In the genomic region with DNA sequence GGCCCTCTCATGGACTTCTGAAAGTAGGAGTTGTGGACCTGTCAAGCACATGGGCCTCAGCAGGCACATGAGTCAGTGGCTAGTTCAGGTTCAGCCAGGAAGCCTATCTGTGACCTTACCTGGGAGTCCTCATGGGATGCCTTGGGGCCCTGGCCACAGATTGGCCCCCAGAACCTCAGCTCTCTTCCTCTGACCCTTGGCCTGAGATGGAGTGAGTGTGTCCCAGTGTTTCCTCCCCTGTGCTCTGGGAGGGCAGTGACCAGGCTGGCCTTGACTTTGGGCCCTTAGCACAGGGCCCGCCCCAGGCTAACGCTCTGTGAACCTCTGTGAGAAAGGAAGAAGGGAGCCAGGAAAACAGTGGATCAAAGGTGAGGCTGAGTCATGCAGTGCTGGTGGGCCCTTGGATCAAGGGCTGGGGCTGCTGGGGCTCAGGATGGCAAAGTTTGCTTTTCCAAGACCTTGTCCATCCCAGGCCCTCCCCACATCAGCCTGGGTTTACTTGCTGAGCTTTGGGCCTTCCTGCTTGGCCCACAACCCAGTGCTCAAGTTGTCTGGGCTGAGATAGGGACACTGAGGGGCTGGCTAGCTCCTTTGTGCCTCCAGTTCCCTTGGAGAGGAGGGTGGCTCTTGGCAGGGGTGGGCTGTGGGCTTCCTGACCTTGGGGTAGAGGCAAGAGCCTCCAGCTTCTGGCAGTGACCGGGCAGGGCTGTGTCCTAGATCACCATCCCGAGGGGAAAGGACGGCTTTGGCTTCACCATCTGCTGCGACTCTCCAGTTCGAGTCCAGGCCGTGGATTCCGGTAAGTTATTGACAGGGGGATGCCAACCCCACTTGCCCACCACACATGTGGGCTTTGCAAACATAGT, we compare ENCODE assay signal across 1 cellular context.
A peak's percentile ranks its signal among the peaks of the same experiment; 100 is the strongest.
TF ChIP-seq lines count a peak whose summit lies in the region.

No MANE protein-coding gene starts in this region.

TF ChIP-seq in HepG2, 621 proteins besides CTCF, POLR2A, EP300 and RAD21 (continued from another document and continues in another):
- TF ChIP-seq, protein P1, sequence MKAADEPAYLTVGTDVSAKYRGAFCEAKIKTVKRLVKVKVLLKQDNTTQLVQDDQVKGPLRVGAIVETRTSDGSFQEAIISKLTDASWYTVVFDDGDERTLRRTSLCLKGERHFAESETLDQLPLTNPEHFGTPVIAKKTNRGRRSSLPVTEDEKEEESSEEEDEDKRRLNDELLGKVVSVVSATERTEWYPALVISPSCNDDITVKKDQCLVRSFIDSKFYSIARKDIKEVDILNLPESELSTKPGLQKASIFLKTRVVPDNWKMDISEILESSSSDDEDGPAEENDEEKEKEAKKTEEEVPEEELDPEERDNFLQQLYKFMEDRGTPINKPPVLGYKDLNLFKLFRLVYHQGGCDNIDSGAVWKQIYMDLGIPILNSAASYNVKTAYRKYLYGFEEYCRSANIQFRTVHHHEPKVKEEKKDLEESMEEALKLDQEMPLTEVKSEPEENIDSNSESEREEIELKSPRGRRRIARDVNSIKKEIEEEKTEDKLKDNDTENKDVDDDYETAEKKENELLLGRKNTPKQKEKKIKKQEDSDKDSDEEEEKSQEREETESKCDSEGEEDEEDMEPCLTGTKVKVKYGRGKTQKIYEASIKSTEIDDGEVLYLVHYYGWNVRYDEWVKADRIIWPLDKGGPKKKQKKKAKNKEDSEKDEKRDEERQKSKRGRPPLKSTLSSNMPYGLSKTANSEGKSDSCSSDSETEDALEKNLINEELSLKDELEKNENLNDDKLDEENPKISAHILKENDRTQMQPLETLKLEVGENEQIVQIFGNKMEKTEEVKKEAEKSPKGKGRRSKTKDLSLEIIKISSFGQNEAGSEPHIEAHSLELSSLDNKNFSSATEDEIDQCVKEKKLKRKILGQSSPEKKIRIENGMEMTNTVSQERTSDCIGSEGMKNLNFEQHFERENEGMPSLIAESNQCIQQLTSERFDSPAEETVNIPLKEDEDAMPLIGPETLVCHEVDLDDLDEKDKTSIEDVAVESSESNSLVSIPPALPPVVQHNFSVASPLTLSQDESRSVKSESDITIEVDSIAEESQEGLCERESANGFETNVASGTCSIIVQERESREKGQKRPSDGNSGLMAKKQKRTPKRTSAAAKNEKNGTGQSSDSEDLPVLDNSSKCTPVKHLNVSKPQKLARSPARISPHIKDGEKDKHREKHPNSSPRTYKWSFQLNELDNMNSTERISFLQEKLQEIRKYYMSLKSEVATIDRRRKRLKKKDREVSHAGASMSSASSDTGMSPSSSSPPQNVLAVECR (CRISPR knock-in tag; IDR thresholded peaks at IDR 0.05; ENCODE audit: borderline replicate concordance) = peak; percentile 88; the same call in 1 of the 2 replicates
- TF ChIP-seq RFX3 (CRISPR knock-in tag; IDR thresholded peaks at IDR 0.05) (no peak), ZNF549 (CRISPR knock-in tag; IDR thresholded peaks at IDR 0.05) (no peak), TMF1 (CRISPR knock-in tag; IDR thresholded peaks at IDR 0.05; ENCODE audit: low read depth) (no peak; the same call in none of the 2 replicates), ZNF274 (CRISPR knock-in tag; IDR thresholded peaks at IDR 0.05) (0 out of 2 replicates have a peak, but pooled peaks have one; percentile 49), ZNF292 (CRISPR knock-in tag; IDR thresholded peaks at IDR 0.05; ENCODE audit: borderline replicate concordance, low read depth) (peak; percentile 85; the same call in 1 of the 2 replicates), ZNF383 (CRISPR knock-in tag; IDR thresholded peaks at IDR 0.05; ENCODE audit: borderline replicate concordance) (peak; percentile 82; the same call in 1 of the 2 replicates), CCDC6 (CRISPR knock-in tag; IDR thresholded peaks at IDR 0.05) (peak; percentile 80), MATR3 (CRISPR knock-in tag; IDR thresholded peaks at IDR 0.05) (no peak), SYNCRIP (IDR thresholded peaks at IDR 0.05; ENCODE audit: insufficient read depth, low read depth, low read length) (no peak), TGIF2 (CRISPR knock-in tag; IDR thresholded peaks at IDR 0.05) (peak; percentile 79; the same call in 1 of the 2 replicates), STAT5B (CRISPR knock-in tag; IDR thresholded peaks at IDR 0.05) (no peak)
- TF ChIP-seq, protein P2, sequence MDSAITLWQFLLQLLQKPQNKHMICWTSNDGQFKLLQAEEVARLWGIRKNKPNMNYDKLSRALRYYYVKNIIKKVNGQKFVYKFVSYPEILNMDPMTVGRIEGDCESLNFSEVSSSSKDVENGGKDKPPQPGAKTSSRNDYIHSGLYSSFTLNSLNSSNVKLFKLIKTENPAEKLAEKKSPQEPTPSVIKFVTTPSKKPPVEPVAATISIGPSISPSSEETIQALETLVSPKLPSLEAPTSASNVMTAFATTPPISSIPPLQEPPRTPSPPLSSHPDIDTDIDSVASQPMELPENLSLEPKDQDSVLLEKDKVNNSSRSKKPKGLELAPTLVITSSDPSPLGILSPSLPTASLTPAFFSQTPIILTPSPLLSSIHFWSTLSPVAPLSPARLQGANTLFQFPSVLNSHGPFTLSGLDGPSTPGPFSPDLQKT (CRISPR knock-in tag; IDR thresholded peaks at IDR 0.05; ENCODE audit: borderline replicate concordance) = no peak
- TF ChIP-seq, protein P3, sequence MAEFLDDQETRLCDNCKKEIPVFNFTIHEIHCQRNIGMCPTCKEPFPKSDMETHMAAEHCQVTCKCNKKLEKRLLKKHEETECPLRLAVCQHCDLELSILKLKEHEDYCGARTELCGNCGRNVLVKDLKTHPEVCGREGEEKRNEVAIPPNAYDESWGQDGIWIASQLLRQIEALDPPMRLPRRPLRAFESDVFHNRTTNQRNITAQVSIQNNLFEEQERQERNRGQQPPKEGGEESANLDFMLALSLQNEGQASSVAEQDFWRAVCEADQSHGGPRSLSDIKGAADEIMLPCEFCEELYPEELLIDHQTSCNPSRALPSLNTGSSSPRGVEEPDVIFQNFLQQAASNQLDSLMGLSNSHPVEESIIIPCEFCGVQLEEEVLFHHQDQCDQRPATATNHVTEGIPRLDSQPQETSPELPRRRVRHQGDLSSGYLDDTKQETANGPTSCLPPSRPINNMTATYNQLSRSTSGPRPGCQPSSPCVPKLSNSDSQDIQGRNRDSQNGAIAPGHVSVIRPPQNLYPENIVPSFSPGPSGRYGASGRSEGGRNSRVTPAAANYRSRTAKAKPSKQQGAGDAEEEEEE (CRISPR knock-in tag; IDR thresholded peaks at IDR 0.05; ENCODE audit: borderline replicate concordance) = peak; percentile 91; the same call in 1 of the 2 replicates
- TF ChIP-seq, protein P4, sequence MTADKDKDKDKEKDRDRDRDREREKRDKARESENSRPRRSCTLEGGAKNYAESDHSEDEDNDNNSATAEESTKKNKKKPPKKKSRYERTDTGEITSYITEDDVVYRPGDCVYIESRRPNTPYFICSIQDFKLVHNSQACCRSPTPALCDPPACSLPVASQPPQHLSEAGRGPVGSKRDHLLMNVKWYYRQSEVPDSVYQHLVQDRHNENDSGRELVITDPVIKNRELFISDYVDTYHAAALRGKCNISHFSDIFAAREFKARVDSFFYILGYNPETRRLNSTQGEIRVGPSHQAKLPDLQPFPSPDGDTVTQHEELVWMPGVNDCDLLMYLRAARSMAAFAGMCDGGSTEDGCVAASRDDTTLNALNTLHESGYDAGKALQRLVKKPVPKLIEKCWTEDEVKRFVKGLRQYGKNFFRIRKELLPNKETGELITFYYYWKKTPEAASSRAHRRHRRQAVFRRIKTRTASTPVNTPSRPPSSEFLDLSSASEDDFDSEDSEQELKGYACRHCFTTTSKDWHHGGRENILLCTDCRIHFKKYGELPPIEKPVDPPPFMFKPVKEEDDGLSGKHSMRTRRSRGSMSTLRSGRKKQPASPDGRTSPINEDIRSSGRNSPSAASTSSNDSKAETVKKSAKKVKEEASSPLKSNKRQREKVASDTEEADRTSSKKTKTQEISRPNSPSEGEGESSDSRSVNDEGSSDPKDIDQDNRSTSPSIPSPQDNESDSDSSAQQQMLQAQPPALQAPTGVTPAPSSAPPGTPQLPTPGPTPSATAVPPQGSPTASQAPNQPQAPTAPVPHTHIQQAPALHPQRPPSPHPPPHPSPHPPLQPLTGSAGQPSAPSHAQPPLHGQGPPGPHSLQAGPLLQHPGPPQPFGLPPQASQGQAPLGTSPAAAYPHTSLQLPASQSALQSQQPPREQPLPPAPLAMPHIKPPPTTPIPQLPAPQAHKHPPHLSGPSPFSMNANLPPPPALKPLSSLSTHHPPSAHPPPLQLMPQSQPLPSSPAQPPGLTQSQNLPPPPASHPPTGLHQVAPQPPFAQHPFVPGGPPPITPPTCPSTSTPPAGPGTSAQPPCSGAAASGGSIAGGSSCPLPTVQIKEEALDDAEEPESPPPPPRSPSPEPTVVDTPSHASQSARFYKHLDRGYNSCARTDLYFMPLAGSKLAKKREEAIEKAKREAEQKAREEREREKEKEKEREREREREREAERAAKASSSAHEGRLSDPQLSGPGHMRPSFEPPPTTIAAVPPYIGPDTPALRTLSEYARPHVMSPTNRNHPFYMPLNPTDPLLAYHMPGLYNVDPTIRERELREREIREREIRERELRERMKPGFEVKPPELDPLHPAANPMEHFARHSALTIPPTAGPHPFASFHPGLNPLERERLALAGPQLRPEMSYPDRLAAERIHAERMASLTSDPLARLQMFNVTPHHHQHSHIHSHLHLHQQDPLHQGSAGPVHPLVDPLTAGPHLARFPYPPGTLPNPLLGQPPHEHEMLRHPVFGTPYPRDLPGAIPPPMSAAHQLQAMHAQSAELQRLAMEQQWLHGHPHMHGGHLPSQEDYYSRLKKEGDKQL (CRISPR knock-in tag; IDR thresholded peaks at IDR 0.05; ENCODE audit: low read depth) = peak; percentile 89
- TF ChIP-seq, protein P5, sequence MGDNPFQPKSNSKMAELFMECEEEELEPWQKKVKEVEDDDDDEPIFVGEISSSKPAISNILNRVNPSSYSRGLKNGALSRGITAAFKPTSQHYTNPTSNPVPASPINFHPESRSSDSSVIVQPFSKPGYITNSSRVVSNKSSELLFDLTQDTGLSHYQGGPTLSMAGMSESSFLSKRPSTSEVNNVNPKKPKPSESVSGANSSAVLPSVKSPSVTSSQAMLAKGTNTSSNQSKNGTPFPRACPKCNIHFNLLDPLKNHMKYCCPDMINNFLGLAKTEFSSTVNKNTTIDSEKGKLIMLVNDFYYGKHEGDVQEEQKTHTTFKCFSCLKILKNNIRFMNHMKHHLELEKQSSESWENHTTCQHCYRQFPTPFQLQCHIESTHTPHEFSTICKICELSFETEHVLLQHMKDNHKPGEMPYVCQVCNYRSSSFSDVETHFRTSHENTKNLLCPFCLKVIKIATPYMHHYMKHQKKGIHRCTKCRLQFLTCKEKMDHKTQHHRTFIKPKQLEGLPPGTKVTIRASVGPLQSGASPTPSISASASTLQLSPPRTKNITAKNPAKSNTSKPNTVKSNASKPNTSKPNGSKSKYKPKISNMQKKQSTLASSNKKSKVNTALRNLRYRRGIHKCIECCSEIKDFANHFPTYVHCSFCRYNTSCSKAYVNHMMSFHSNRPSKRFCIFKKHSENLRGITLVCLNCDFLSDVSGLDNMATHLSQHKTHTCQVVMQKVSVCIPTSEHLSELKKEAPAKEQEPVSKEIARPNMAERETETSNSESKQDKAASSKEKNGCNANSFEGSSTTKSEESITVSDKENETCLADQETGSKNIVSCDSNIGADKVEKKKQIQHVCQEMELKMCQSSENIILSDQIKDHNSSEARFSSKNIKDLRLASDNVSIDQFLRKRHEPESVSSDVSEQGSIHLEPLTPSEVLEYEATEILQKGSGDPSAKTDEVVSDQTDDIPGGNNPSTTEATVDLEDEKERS (CRISPR knock-in tag; IDR thresholded peaks at IDR 0.05) = peak; percentile 81; the same call in 1 of the 2 replicates
- TF ChIP-seq, protein P6, sequence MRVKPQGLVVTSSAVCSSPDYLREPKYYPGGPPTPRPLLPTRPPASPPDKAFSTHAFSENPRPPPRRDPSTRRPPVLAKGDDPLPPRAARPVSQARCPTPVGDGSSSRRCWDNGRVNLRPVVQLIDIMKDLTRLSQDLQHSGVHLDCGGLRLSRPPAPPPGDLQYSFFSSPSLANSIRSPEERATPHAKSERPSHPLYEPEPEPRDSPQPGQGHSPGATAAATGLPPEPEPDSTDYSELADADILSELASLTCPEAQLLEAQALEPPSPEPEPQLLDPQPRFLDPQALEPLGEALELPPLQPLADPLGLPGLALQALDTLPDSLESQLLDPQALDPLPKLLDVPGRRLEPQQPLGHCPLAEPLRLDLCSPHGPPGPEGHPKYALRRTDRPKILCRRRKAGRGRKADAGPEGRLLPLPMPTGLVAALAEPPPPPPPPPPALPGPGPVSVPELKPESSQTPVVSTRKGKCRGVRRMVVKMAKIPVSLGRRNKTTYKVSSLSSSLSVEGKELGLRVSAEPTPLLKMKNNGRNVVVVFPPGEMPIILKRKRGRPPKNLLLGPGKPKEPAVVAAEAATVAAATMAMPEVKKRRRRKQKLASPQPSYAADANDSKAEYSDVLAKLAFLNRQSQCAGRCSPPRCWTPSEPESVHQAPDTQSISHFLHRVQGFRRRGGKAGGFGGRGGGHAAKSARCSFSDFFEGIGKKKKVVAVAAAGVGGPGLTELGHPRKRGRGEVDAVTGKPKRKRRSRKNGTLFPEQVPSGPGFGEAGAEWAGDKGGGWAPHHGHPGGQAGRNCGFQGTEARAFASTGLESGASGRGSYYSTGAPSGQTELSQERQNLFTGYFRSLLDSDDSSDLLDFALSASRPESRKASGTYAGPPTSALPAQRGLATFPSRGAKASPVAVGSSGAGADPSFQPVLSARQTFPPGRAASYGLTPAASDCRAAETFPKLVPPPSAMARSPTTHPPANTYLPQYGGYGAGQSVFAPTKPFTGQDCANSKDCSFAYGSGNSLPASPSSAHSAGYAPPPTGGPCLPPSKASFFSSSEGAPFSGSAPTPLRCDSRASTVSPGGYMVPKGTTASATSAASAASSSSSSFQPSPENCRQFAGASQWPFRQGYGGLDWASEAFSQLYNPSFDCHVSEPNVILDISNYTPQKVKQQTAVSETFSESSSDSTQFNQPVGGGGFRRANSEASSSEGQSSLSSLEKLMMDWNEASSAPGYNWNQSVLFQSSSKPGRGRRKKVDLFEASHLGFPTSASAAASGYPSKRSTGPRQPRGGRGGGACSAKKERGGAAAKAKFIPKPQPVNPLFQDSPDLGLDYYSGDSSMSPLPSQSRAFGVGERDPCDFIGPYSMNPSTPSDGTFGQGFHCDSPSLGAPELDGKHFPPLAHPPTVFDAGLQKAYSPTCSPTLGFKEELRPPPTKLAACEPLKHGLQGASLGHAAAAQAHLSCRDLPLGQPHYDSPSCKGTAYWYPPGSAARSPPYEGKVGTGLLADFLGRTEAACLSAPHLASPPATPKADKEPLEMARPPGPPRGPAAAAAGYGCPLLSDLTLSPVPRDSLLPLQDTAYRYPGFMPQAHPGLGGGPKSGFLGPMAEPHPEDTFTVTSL (CRISPR knock-in tag; IDR thresholded peaks at IDR 0.05; ENCODE audit: borderline replicate concordance) = peak; percentile 96
- TF ChIP-seq, protein P7, sequence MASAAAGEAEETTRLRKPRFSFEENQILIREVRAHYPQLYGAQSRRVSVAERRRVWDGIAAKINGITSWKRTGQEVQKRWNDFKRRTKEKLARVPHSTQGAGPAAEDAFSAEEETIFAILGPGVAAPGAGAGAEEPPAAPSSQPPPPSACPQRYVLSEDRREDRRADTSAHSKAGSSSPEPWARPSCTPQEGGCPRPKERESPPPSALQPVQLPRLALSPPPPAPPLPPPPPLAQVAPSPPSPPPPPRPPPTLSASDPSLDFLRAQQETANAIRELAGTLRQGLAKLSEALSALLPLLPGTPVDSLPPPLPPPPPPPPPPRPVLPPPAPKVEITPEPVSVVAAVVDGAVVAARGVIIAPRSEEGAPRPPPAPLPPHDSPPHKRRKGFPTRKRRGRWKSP (CRISPR knock-in tag; IDR thresholded peaks at IDR 0.05) = peak; percentile 83; the same call in 1 of the 2 replicates
- TF ChIP-seq, protein P8, sequence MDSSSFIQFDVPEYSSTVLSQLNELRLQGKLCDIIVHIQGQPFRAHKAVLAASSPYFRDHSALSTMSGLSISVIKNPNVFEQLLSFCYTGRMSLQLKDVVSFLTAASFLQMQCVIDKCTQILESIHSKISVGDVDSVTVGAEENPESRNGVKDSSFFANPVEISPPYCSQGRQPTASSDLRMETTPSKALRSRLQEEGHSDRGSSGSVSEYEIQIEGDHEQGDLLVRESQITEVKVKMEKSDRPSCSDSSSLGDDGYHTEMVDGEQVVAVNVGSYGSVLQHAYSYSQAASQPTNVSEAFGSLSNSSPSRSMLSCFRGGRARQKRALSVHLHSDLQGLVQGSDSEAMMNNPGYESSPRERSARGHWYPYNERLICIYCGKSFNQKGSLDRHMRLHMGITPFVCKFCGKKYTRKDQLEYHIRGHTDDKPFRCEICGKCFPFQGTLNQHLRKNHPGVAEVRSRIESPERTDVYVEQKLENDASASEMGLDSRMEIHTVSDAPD (CRISPR knock-in tag; IDR thresholded peaks at IDR 0.05) = peak; percentile 93
